In the genomic region with DNA sequence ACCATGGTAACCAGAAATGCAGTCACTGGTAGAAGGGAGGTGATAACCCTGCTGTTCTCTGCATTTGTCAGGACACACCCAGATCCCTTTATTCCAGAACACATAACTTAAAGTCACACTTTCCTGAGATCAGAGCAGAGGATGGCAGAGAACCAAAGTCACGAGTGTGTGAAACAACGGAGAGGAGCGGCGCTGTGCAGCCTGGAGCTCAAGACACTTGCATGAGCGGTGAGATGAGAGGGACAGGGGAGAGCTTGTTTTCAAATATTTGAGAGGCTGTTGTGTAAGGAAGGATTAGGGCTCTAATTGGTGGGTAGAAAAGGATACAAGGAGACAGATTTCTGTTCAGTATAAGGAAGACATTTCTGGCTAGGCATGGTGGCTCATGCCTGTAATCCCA, we compare ENCODE assay signal across 1 cellular context.
TF ChIP-seq lines count a peak whose summit lies in the region.

No MANE protein-coding gene starts in this region.

TF ChIP-seq in GM23338, 12 proteins besides CTCF, POLR2A, EP300 and RAD21 (continued from another document):
- no peak for TF ChIP-seq ZNF462 (CRISPR knock-in tag; IDR thresholded peaks at IDR 0.05)
- TF ChIP-seq CREB1 (CRISPR knock-in tag; IDR thresholded peaks at IDR 0.05; ENCODE audit: low read depth): no peak
TF ChIP-seq in GM23338: peak in this region for 0.
